ENCODE assay signal across 16 cellular contexts in the genomic region with DNA sequence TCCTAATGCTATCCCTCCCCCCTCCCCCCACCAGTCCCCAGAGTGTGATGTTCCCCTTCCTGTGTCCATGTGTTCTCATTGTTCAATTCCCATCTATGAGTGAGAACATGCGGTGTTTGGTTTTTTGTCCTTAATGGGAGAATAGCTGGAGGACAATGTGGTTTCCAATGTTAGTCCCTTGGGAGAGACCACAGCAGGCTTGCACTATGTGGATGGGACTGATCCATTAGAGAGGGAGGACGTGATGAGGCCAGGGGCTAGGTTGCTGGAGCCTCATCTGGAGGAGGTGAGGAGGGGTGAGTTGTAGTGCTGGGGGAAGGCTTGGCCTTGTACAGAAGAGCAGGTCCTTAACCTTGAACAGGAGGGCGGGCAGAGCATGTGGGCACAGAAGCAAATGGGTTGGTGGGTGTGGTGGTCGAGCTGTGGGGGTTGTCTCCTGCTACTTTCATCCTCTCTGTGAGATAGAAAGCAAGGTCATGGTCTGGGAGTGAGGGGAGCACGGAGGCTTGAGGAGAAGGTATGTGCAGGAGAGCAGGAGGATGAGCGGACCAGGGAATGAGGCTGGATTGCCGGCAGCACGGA. TPM values are rescaled to one million over a fixed set of nuclear protein-coding genes. Genes with fewer than 3 reads are reported as not detected.
DNase-seq lines count a peak whose midpoint lies in the region; ATAC-seq and TF ChIP-seq lines count a peak whose summit lies in the region.
"Had no signal": no experiment of that assay in that cellular context is flagged by ENCODE, and none has a peak within 500 bp of the region (broad histone marks: within the 10 kb centered on the region; RNA-seq: fewer than 3 reads in every experiment).

No MANE protein-coding gene starts in this region.

- no peak for ATAC-seq in HG02870 (IDR thresholded peaks at IDR 0.05; ENCODE audit: unreplicated experiment)
- ATAC-seq: left cardiac atrium had no signal

- no peaks in the 10 kb centered on the region for H3K9me3 Mint-ChIP-seq in CD4-positive, alpha-beta memory T cell
- H3K9me3 Mint-ChIP-seq in activated CD4-positive, alpha-beta memory T cell treated with anti-CD3 and anti-CD28 coated beads for 36 hours, result no peaks in the 10 kb centered on the region
- peaks cover 11% of the 10 kb centered on the region for H3K9me3 Mint-ChIP-seq in glutamatergic neuron (ENCODE audit: unreplicated experiment)

- H3K9me3 ChIP-seq in BE2C (no peaks in the 10 kb centered on the region), testis (no peaks in the 10 kb centered on the region), left ventricle myocardium inferior (replicated peaks) (no peaks in the 10 kb centered on the region)
- H3K9me3 ChIP-seq in CD4-positive, alpha-beta memory T cell (ENCODE audit: control insufficient read depth in 1 of 2, low read length in 2 of 2), result no peaks in the 10 kb centered on the region
- H3K9me3 ChIP-seq: tibial nerve had no signal

- 72 to 78% methylated on average over 8 of the region's 8 CpGs for WGBS in testis, 2 donors

- H3K27me3 Mint-ChIP-seq in CD4-positive, alpha-beta memory T cell, result no peaks in the 10 kb centered on the region
- H3K27me3 Mint-ChIP-seq in activated CD4-positive, alpha-beta memory T cell treated with anti-CD3 and anti-CD28 coated beads for 36 hours, result no peaks in the 10 kb centered on the region
- peaks cover 4% of the 10 kb centered on the region for H3K27me3 Mint-ChIP-seq in glutamatergic neuron (ENCODE audit: unreplicated experiment)

- TF ChIP-seq POLR2A in testis (IDR thresholded peaks at IDR 0.05), result no peak

- no peak overlapping the region for H3K27ac ChIP-seq in CD4-positive, alpha-beta memory T cell (ENCODE audit: low read depth, low read length)
- no peak overlapping the region for H3K27ac ChIP-seq in testis
- H3K27ac ChIP-seq in left ventricle myocardium inferior (replicated peaks), result no peak overlapping the region
- H3K27ac ChIP-seq: skin epidermis, tibial nerve, VCaP had no signal

- H3K4me3 ChIP-seq in BE2C (ENCODE audit: low read depth, low read length), result no peak overlapping the region
- H3K4me3 ChIP-seq in CD4-positive, alpha-beta memory T cell (ENCODE audit: low read length in 2 of 2), result no peak overlapping the region
- no peak overlapping the region for H3K4me3 ChIP-seq in testis
- H3K4me3 ChIP-seq in left ventricle myocardium inferior, result no peak overlapping the region
- H3K4me3 ChIP-seq: skin epidermis, tibial nerve had no signal

- DNase-seq in BE2C (peak; percentile 45), glutamatergic neuron (peak; percentile 34), testis (no peak), left ventricle myocardium inferior (no peak)
- DNase-seq in CD4-positive, alpha-beta memory T cell, result no peak
- no peak for DNase-seq in activated CD4-positive, alpha-beta memory T cell treated with anti-CD3 and anti-CD28 coated beads for 36 hours
- DNase-seq: amniotic stem cell; IMR-90; left cardiac atrium; NCI-H2107; NCI-H774; stimulated activated CD4-positive, alpha-beta T cell treated with anti-CD3 and anti-CD28 coated beads, Interleukin-4, amount 100 ng/mL, for 4 hours had no signal

- H3K27me3 ChIP-seq in BE2C (no peaks in the 10 kb centered on the region), testis (no peaks in the 10 kb centered on the region), left ventricle myocardium inferior (ENCODE audit: low read depth) (no peaks in the 10 kb centered on the region)
- H3K27me3 ChIP-seq in CD4-positive, alpha-beta memory T cell (ENCODE audit: insufficient read depth, low read length), result no peaks in the 10 kb centered on the region
- H3K27me3 ChIP-seq: tibial nerve had no signal

- no peak for TF ChIP-seq CTCF in BE2C (IDR thresholded peaks at IDR 0.05; ENCODE audit: low read depth, low read length)
- no peak for TF ChIP-seq CTCF in glutamatergic neuron (IDR thresholded peaks at IDR 0.05; ENCODE audit: partially characterized antibody, unreplicated experiment)
- TF ChIP-seq CTCF in testis (IDR thresholded peaks at IDR 0.05), result no peak
- TF ChIP-seq CTCF in left ventricle myocardium inferior (IDR thresholded peaks at IDR 0.05; ENCODE audit: borderline replicate concordance), result no peak

- peaks cover 5 to 16% (median 10%) of the 10 kb centered on the region in 4 donors for H3K4me1 Mint-ChIP-seq in CD4-positive, alpha-beta memory T cell
- peaks cover 31% of the 10 kb centered on the region for H3K4me1 Mint-ChIP-seq in activated CD4-positive, alpha-beta memory T cell treated with anti-CD3 and anti-CD28 coated beads for 36 hours (ENCODE audit: low read depth)
- peaks cover 28% of the 10 kb centered on the region for H3K4me1 Mint-ChIP-seq in glutamatergic neuron (ENCODE audit: low read depth, unreplicated experiment)

- H3K4me1 ChIP-seq in BE2C, result peaks cover 11% of the 10 kb centered on the region
- peaks cover 5% of the 10 kb centered on the region for H3K4me1 ChIP-seq in CD4-positive, alpha-beta memory T cell (ENCODE audit: insufficient read depth, low read length)
- H3K4me1 ChIP-seq in testis, result peaks cover 14% of the 10 kb centered on the region
- peaks cover 18% of the 10 kb centered on the region for H3K4me1 ChIP-seq in left ventricle myocardium inferior

- H3K4me3 Mint-ChIP-seq in CD4-positive, alpha-beta memory T cell, result no peak overlapping the region
- H3K4me3 Mint-ChIP-seq in activated CD4-positive, alpha-beta memory T cell treated with anti-CD3 and anti-CD28 coated beads for 36 hours, result no peak overlapping the region
- H3K4me3 Mint-ChIP-seq in glutamatergic neuron (ENCODE audit: unreplicated experiment), result peak overlapping the region; percentile 40

- POLR2A ChIA-PET in CD4-positive, alpha-beta memory T cell (lab: Charles Lee; ENCODE audit: partially characterized antibody), result interaction anchor here (0.6 to 5.9 kb wide), 3 partner anchors 37 to 124 kb away, joined by 4 to 63 read pairs (median 4); no protein-coding TSS in a partner anchor
- POLR2A ChIA-PET in activated CD4-positive, alpha-beta memory T cell treated with anti-CD3 and anti-CD28 coated beads for 36 hours (lab: Charles Lee), result interaction anchor here (1.5 to 1.7 kb wide), 2 partner anchors 12 to 36 kb away, joined by 3 to 6 read pairs; a partner anchor contains a TSS

- peak overlapping the region; percentile 47 to 90 (median 84) for H3K27ac Mint-ChIP-seq in CD4-positive, alpha-beta memory T cell
- H3K27ac Mint-ChIP-seq in activated CD4-positive, alpha-beta memory T cell treated with anti-CD3 and anti-CD28 coated beads for 36 hours, result peak overlapping the region; percentile 82
- H3K27ac Mint-ChIP-seq in glutamatergic neuron (ENCODE audit: unreplicated experiment), result peak overlapping the region; percentile 84

- peaks cover 7% of the 10 kb centered on the region for H3K36me3 ChIP-seq in BE2C
- H3K36me3 ChIP-seq in CD4-positive, alpha-beta memory T cell (ENCODE audit: insufficient read depth, low read length), result peaks cover 3% of the 10 kb centered on the region
- H3K36me3 ChIP-seq in testis (ENCODE audit: low read depth, missing control alignments), result no peaks in the 10 kb centered on the region
- H3K36me3 ChIP-seq in left ventricle myocardium inferior, result peaks cover 1% of the 10 kb centered on the region

- CTCF ChIA-PET in CD4-positive, alpha-beta memory T cell (lab: Charles Lee; ENCODE audit: partially characterized antibody), result interaction anchor here (1.7 to 3.9 kb wide), 9 partner anchors 11 to 135 kb away, joined by 5 to 52 read pairs (median 10); a partner anchor contains a TSS
- CTCF ChIA-PET in activated CD4-positive, alpha-beta memory T cell treated with anti-CD3 and anti-CD28 coated beads for 36 hours (lab: Charles Lee), result interaction anchor here (0.7 to 2.1 kb wide), 8 partner anchors 10 to 122 kb away, joined by 3 to 12 read pairs (median 6); a partner anchor contains a TSS

- peaks cover 24 to 48% of the 10 kb centered on the region in 2 donors for H3K36me3 Mint-ChIP-seq in CD4-positive, alpha-beta memory T cell
- peaks cover 13% of the 10 kb centered on the region for H3K36me3 Mint-ChIP-seq in activated CD4-positive, alpha-beta memory T cell treated with anti-CD3 and anti-CD28 coated beads for 36 hours
- no peaks in the 10 kb centered on the region for H3K36me3 Mint-ChIP-seq in glutamatergic neuron (ENCODE audit: unreplicated experiment)

- intact Hi-C loops in CD4-positive, alpha-beta memory T cell (cut with micrococcal nuclease), result loop anchor here (1.0 kb wide), 1 partner anchor 120 kb away; no protein-coding TSS in a partner anchor
- intact Hi-C loops in activated CD4-positive, alpha-beta memory T cell treated with anti-CD3 and anti-CD28 coated beads for 36 hours (cut with micrococcal nuclease), result loop anchor here (1.0 kb wide), 2 partner anchors 38 to 120 kb away; no protein-coding TSS in a partner anchor
- intact Hi-C loops in testis (cut with DNase I; ENCODE audit: low total_unique reads) (loop anchor here (5.0 kb wide), 1 partner anchor 121 kb away; no protein-coding TSS in a partner anchor), left ventricle myocardium inferior (cut with micrococcal nuclease) (loop anchor here (5.0 kb wide), 1 partner anchor 121 kb away; no protein-coding TSS in a partner anchor)

RNA-seq across cellular contexts. Expression of a gene that starts 11.4 kb away (rescaled TPM):
- 236 TPM for polyA plus RNA-seq in BE2C (2012; ENCODE audit: insufficient read depth, insufficient read length, low read depth)
- 100 to 1,000 TPM; 109 to 112 TPM for total RNA-seq in CD4-positive, alpha-beta memory T cell
- polyA plus RNA-seq in CD4-positive, alpha-beta memory T cell, result 10 to 100 TPM; 14.5 to 23.6 TPM
- total RNA-seq in activated CD4-positive, alpha-beta memory T cell treated with anti-CD3 and anti-CD28 coated beads for 36 hours, result 100 to 1,000 TPM; 131 to 137 TPM
- 291 TPM for total RNA-seq in glutamatergic neuron (ENCODE audit: unreplicated experiment)
- 100 to 1,000 TPM in 1 of 2 donors, 10 to 100 TPM in 1; 79.8 to 119 TPM for total RNA-seq in testis
- 59.7 TPM for polyA plus RNA-seq in testis (ENCODE audit: insufficient read depth, low read depth, low replicate concordance)
- total RNA-seq in left ventricle myocardium inferior, result 74.5 TPM

RNA-seq across cellular contexts. Expression of a gene that starts 21.1 kb away (rescaled TPM):
- polyA plus RNA-seq in BE2C (2012; ENCODE audit: insufficient read depth, insufficient read length, low read depth), result 4.3 TPM
- total RNA-seq in CD4-positive, alpha-beta memory T cell, result 10 to 100 TPM; 23.2 to 27.8 TPM
- 1 to 10 TPM; 1.2 to 2.7 TPM for polyA plus RNA-seq in CD4-positive, alpha-beta memory T cell
- total RNA-seq in activated CD4-positive, alpha-beta memory T cell treated with anti-CD3 and anti-CD28 coated beads for 36 hours, result 10 to 100 TPM; 16.1 to 17.6 TPM
- total RNA-seq in glutamatergic neuron (ENCODE audit: unreplicated experiment), result 9.4 TPM
- 10 to 100 TPM; 12.8 to 20.8 TPM for total RNA-seq in testis
- polyA plus RNA-seq in testis (ENCODE audit: insufficient read depth, low read depth, low replicate concordance), result 15.6 TPM
- total RNA-seq in left ventricle myocardium inferior, result 3.9 TPM

Comparison
In these comparisons a context has a peak if more than half of its experiments do, and no peak if none do; other contexts are left out.
1. DNase-seq: peak in BE2C (single experiment) and glutamatergic neuron (single experiment); none in CD4-positive, alpha-beta memory T cell (0 of 5), activated CD4-positive, alpha-beta memory T cell treated with anti-CD3 and anti-CD28 coated beads for 36 hours (single experiment), testis (single experiment) and left ventricle myocardium inferior (single experiment).
2. Peak in every context shown above with its lines, with median percentiles within 50 percentile points of each other: H3K27ac Mint-ChIP-seq.